In genomic region chr18:48952287-48953095, GRCh38 we compare ENCODE assay signal across 8 cellular contexts. TPM values are rescaled to one million over a fixed set of nuclear protein-coding genes. Genes with fewer than 3 reads are reported as not detected.
A peak's percentile ranks its signal among the peaks of the same experiment; 100 is the strongest.
DNase-seq lines count a peak whose midpoint lies in the region; ATAC-seq and TF ChIP-seq lines count a peak whose summit lies in the region.

No MANE protein-coding gene starts in this region.

- intact Hi-C loops in heart left ventricle (cut with DNase I) = loop anchor here in 6 of 10 donors (1.0 to 10.0 kb wide), 10 partner anchors 22 to 275 kb away; no protein-coding TSS in a partner anchor

- H2BK120ac ChIP-seq in trophoblast cell (ENCODE audit: insufficient read depth, low read length, poor library complexity) = peak overlapping the region; percentile 99

- peak overlapping the region; percentile 85 for H2AK5ac ChIP-seq in trophoblast cell (ENCODE audit: low read length)

- peaks cover 65% of the 10 kb centered on the region for H3K79me1 ChIP-seq in trophoblast cell (ENCODE audit: low read length)

- peak overlapping the region; percentile 80 for H3K4me2 ChIP-seq in trophoblast cell (ENCODE audit: low read length)

- H3K36me3 ChIP-seq in heart left ventricle (peaks cover 0 to 1% (median 0%) of the 10 kb centered on the region in 9 donors), trophoblast cell (ENCODE audit: control insufficient read depth in 1 of 2, insufficient read depth in 2 of 2, low read length in 2 of 2) (peaks cover 23 to 24% of the 10 kb centered on the region in 2 experiments)

- peak overlapping the region; percentile 95 for H2BK12ac ChIP-seq in trophoblast cell (ENCODE audit: low read length)

- ATAC-seq in GM21529 (IDR thresholded peaks at IDR 0.05; ENCODE audit: unreplicated experiment) (peak; percentile 35), heart left ventricle (peak; percentile 74 to 86 (median 81))

- H3K4me3 ChIP-seq in Jurkat, Clone E6-1 (ENCODE audit: low read length) = peak overlapping the region; percentile 47
- H3K4me3 ChIP-seq in heart left ventricle (peak overlapping the region; percentile 43 to 98 (median 86)), trophoblast cell (ENCODE audit: low read depth, low read length) (peak overlapping the region; percentile 65)

- H4K12ac ChIP-seq in trophoblast cell (ENCODE audit: low read depth, low read length) = peak overlapping the region; percentile 86

- peak overlapping the region; percentile 95 to 100 (median 98) for H3K27ac ChIP-seq in heart left ventricle
- H3K27ac ChIP-seq in trophoblast cell (ENCODE audit: low read depth, low read length) = peak overlapping the region; percentile 100

- H3K23ac ChIP-seq in trophoblast cell (ENCODE audit: low read length) = no peak overlapping the region

- H4K8ac ChIP-seq in trophoblast cell (ENCODE audit: low read depth, low read length) = peak overlapping the region; percentile 98

- peak overlapping the region; percentile 80 for H3K9ac ChIP-seq in trophoblast cell (ENCODE audit: low read length)

- H3K27me3 ChIP-seq in heart left ventricle (peaks cover 0 to 6% (median 0%) of the 10 kb centered on the region in 9 donors), trophoblast cell (ENCODE audit: insufficient read depth, low read length) (no peaks in the 10 kb centered on the region)

- H3K14ac ChIP-seq in trophoblast cell (ENCODE audit: low read length) = peak overlapping the region; percentile 98

- TF ChIP-seq POLR2A in Raji (IDR thresholded peaks at IDR 0.05; ENCODE audit: insufficient read depth, low read depth, low read length) = peak; percentile 39
- peak in 1 of 2 donors; percentile 48 for TF ChIP-seq POLR2A in heart left ventricle (IDR thresholded peaks at IDR 0.05)

- peak overlapping the region; percentile 87 for H3K4ac ChIP-seq in trophoblast cell (ENCODE audit: low read depth, low read length)

- peaks cover 46% of the 10 kb centered on the region for H3K79me2 ChIP-seq in trophoblast cell (ENCODE audit: control insufficient read depth, insufficient read depth, low read length, poor library complexity)

- H3K18ac ChIP-seq in trophoblast cell (ENCODE audit: low read length) = peak overlapping the region; percentile 98

- peak in 1 of 12 donors; percentile 13 for TF ChIP-seq CTCF in heart left ventricle (IDR thresholded peaks at IDR 0.05)

- H4K91ac ChIP-seq in trophoblast cell (ENCODE audit: low read depth, low read length) = peak overlapping the region; percentile 98

- peak overlapping the region; percentile 99 for H2BK5ac ChIP-seq in trophoblast cell (ENCODE audit: low read depth, low read length, poor library complexity)

- H3K9me3 ChIP-seq in heart left ventricle = no peaks in the 10 kb centered on the region
- no peaks in the 10 kb centered on the region for H3K9me3 ChIP-seq in trophoblast cell (ENCODE audit: insufficient read depth, low read depth, low read length)

- DNase-seq in EL = peak; percentile 88
- DNase-seq in Jurkat, Clone E6-1 (ENCODE audit: low read depth, low spot score) = no peak
- peak; percentile 83 for DNase-seq in amniotic epithelial cell (ENCODE audit: low read depth)
- peak; percentile 88 to 90 (median 89) for DNase-seq in heart left ventricle
- peak; percentile 77 to 81 for DNase-seq in trophoblast cell
- DNase-seq in cortex of kidney (lab: John Stamatoyannopoulos, UW) = no peak

- H2AFZ ChIP-seq in trophoblast cell (ENCODE audit: insufficient read depth, low read length, poor library complexity) = peak overlapping the region; percentile 32

- H3K4me1 ChIP-seq in heart left ventricle (peaks cover 5 to 53% (median 37%) of the 10 kb centered on the region in 12 donors), trophoblast cell (ENCODE audit: control insufficient read depth in 1 of 2, insufficient read depth in 2 of 2, low read length in 2 of 2) (peaks cover 13 to 22% of the 10 kb centered on the region in 2 experiments)

- WGBS in heart left ventricle, 4 donors = 0% methylated on average over 49 to 66 of the region's 66 CpGs
- WGBS in trophoblast cell (ENCODE audit: extremely low coverage, insufficient coverage, insufficient read length) = no CpG with 5 or more reads among the region's 66 CpGs

RNA-seq across cellular contexts. Expression of gene SMAD7, which starts 1.7 kb away (rescaled TPM):
- not detected for polyA plus RNA-seq in Jurkat, Clone E6-1 (2012; ENCODE audit: insufficient read depth, insufficient read length)
- 10 to 100 TPM; 16.3 to 32.0 (median 19.9) TPM for total RNA-seq in heart left ventricle
- 10 to 100 TPM in 1 of 2 donors, 1 to 10 TPM in 1; 9.1 to 21.2 TPM for polyA plus RNA-seq in heart left ventricle
- polyA plus RNA-seq in trophoblast cell (2013) = 108 and 116 TPM in 2 replicates

Comparison
In these comparisons a context has a peak if more than half of its experiments do, and no peak if none do; other contexts are left out.
1. DNase-seq: peak in EL (single experiment), amniotic epithelial cell (single experiment), heart left ventricle (5 of 5) and trophoblast cell (2 of 2); none in Jurkat, Clone E6-1 (single experiment) and cortex of kidney (single experiment).
2. Peak in every context shown above with its lines, with median percentiles within 50 percentile points of each other: H3K4me3 ChIP-seq.